Comparison of ENCODE assay signal across 8 cellular contexts in the genomic region with DNA sequence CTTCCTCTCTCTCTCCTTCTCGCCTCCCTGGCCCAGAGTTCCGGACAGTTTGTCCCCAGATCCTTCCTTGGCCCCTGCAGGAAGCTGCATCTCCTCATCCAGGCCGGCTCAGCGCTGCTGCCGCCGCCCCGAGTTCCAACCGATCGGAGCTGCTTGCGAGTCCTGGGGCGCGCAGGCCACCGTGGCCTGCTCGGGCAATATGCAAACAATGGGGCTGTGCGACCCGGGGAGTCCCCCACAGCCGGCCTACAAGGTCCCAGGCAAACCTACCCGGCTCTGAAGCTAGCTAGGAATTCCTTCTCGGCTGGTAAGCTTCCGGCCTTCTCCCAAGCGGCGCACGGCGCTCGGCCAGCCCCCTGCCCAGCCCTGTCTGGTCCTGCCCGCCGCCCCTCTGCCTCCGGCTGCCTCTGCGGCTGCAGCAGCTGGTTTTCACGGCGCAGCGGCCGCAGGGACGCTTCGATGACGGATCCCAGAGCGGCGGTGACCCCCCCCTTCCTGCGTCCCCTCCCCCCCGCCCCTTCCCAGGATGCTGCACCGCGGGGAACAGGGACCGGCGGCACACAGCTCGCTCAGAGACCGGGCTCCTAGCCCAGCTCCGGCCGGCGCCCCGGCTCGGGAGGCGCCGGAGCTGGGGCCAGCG. TPM values are rescaled to one million over a fixed set of nuclear protein-coding genes. Genes with fewer than 3 reads are reported as not detected.
DNase-seq lines count a peak whose midpoint lies in the region; ATAC-seq and TF ChIP-seq lines count a peak whose summit lies in the region.

No MANE protein-coding gene starts in this region.

- H3K27me3 ChIP-seq in mesendoderm (ENCODE audit: insufficient read depth, low read length, poor library complexity) (no peaks in the 10 kb centered on the region), upper lobe of right lung (no peaks in the 10 kb centered on the region)

- intact Hi-C loops in upper lobe of right lung (cut with DNase I): loop anchor here (5.0 kb wide), 1 partner anchor 56 kb away; no protein-coding TSS in a partner anchor

- H3K56ac ChIP-seq in mesendoderm (ENCODE audit: low read length): peak overlapping the region; percentile 85

- WGBS in mesendoderm (ENCODE audit: extremely low coverage, insufficient coverage, low lambda C conversion rate): no CpG with 5 or more reads among the region's 54 CpGs

- TF ChIP-seq CTCF in upper lobe of right lung (IDR thresholded peaks at IDR 0.05): no peak

- H2AK5ac ChIP-seq in mesendoderm (ENCODE audit: low read length): no peak overlapping the region

- peak overlapping the region; percentile 97 for H3K4ac ChIP-seq in mesendoderm (ENCODE audit: low read depth, low read length)

- H3K4me3 ChIP-seq in mesendoderm (ENCODE audit: low read length): peak overlapping the region; percentile 53
- H3K4me3 ChIP-seq in upper lobe of right lung: peak overlapping the region; percentile 72

- H2BK5ac ChIP-seq in mesendoderm (ENCODE audit: low read length): peak overlapping the region; percentile 35

- H3K79me1 ChIP-seq in mesendoderm (ENCODE audit: low read length): no peaks in the 10 kb centered on the region

- H3K18ac ChIP-seq in mesendoderm (ENCODE audit: low read length): peak overlapping the region; percentile 95

- H3K9ac ChIP-seq in mesendoderm (ENCODE audit: low read length): peak overlapping the region; percentile 77

- peak overlapping the region; percentile 76 for H3K27ac ChIP-seq in mesendoderm (ENCODE audit: low read depth, low read length)
- peak overlapping the region; percentile 98 for H3K27ac ChIP-seq in upper lobe of right lung

- no peak overlapping the region for H4K8ac ChIP-seq in mesendoderm (ENCODE audit: low read depth, low read length)

- no peaks in the 10 kb centered on the region for H3K79me2 ChIP-seq in mesendoderm (ENCODE audit: control insufficient read depth, insufficient read depth, low read length)

- no peak overlapping the region for H4K5ac ChIP-seq in mesendoderm (ENCODE audit: low read length)

- no peaks in the 10 kb centered on the region for H3K4me1 ChIP-seq in mesendoderm (ENCODE audit: control insufficient read depth, low read depth, low read length)
- H3K4me1 ChIP-seq in upper lobe of right lung: peaks cover 28% of the 10 kb centered on the region

- peaks cover 3% of the 10 kb centered on the region for H3K36me3 ChIP-seq in mesendoderm (ENCODE audit: control insufficient read depth, insufficient read depth, low read length)
- H3K36me3 ChIP-seq in upper lobe of right lung: peaks cover 26% of the 10 kb centered on the region

- H2BK15ac ChIP-seq in mesendoderm (replicated peaks; ENCODE audit: low read depth): no peak overlapping the region

- H2BK120ac ChIP-seq in mesendoderm (ENCODE audit: low read depth, low read length): no peak overlapping the region

- H3K4me2 ChIP-seq in mesendoderm (ENCODE audit: low read length): peak overlapping the region; percentile 61

- H3K23ac ChIP-seq in mesendoderm (ENCODE audit: low read length): no peak overlapping the region

- ATAC-seq in HG02571 (IDR thresholded peaks at IDR 0.05; ENCODE audit: unreplicated experiment) (peak; percentile 39), upper lobe of right lung (peak; percentile 2)

- DNase-seq in GM03348 (ENCODE audit: low spot score) (peak; percentile 71), SW480 (ENCODE audit: low spot score) (peak; percentile 17), mesendoderm (peak; percentile 85), upper lobe of right lung (peak; percentile 67), midbrain (lab: John Stamatoyannopoulos, UW) (no peak), NCI-H2029 treated with DMSO at 0.1 percent for 48 hours (lab: John Stamatoyannopoulos, UW) (no peak)
- DNase-seq in effector CD4-positive, alpha-beta T cell: peak; percentile 3

- no peaks in the 10 kb centered on the region for H3K9me3 ChIP-seq in upper lobe of right lung

RNA-seq across cellular contexts. Expression of gene TSC22D3, which starts 59.4 kb away (rescaled TPM):
- 17.0 TPM for polyA plus RNA-seq in mesendoderm (2013, experiment 1 of 2)
- 17.4 TPM for polyA plus RNA-seq in mesendoderm (2013, experiment 2 of 2)
- 317 TPM for total RNA-seq in upper lobe of right lung

Comparison
In these comparisons a context has a peak if more than half of its experiments do, and no peak if none do; other contexts are left out.
1. DNase-seq: peak in GM03348 (single experiment), SW480 (single experiment), effector CD4-positive, alpha-beta T cell (single experiment), mesendoderm (single experiment) and upper lobe of right lung (single experiment); none in midbrain (single experiment) and NCI-H2029 treated with DMSO at 0.1 percent for 48 hours (single experiment).